ENCODE assay signal across 14 cellular contexts in genomic region chr10:107165007-107165406, GRCh38. TPM values are rescaled to one million over a fixed set of nuclear protein-coding genes. Genes with fewer than 3 reads are reported as not detected.
DNase-seq lines count a peak whose midpoint lies in the region; ATAC-seq and TF ChIP-seq lines count a peak whose summit lies in the region.
"Had no signal": no experiment of that assay in that cellular context is flagged by ENCODE, and none has a peak within 500 bp of the region (broad histone marks: within the 10 kb centered on the region; RNA-seq: fewer than 3 reads in every experiment).

No MANE protein-coding gene starts in this region.

- H3K4me3 Mint-ChIP-seq in brain (peak overlapping the region; percentile 89 to 94 (median 94)), T-cell (no peak overlapping the region)
- H3K4me3 Mint-ChIP-seq: activated T-helper 1 cell treated with anti-CD3 and anti-CD28 coated beads, Interleukin-12 subunit alpha, Interleukin-12 subunit beta, Interleukin-2, Interleukin-4 antibody, amounts not matched to agents 30 ng/mL and 10 ng/mL and 1 ng/mL, durations not matched to agents 14 hours and 24 hours and 36 hours; central memory CD8-positive, alpha-beta T cell; stimulated activated naive CD8-positive, alpha-beta T cell treated with anti-CD3 and anti-CD28 coated beads, Interleukin-15, amount 100 ng/mL, for 72 hours had no signal

- POLR2A ChIA-PET in HEK293T (lab: Yijun Ruan, JAX) (no interaction called here), T-cell (lab: Charles Lee) (no interaction called here)

- H3K4me1 ChIP-seq in skeletal muscle satellite cell (ENCODE audit: control insufficient read depth, insufficient read depth, low read length): no peaks in the 10 kb centered on the region

- peaks cover 15% of the 10 kb centered on the region for H3K27me3 ChIP-seq in skeletal muscle satellite cell (ENCODE audit: control insufficient read depth, insufficient read depth, low read length)

- no peak overlapping the region for H3K9ac ChIP-seq in skeletal muscle satellite cell (ENCODE audit: low read depth, low read length)

- no peaks in the 10 kb centered on the region for H3K36me3 ChIP-seq in skeletal muscle satellite cell (ENCODE audit: insufficient read depth, low read length)

- H3K4me3 ChIP-seq in skeletal muscle satellite cell (ENCODE audit: low read length): peak overlapping the region; percentile 19

- peak; percentile 22 for DNase-seq in HEK293T (ENCODE audit: extremely low spot score)
- peak; percentile 3 for DNase-seq in kidney tubule cell (ENCODE audit: low spot score)
- DNase-seq in activated CD8-positive, alpha-beta memory T cell treated with anti-CD3 and anti-CD28 coated beads for 24 hours: no peak
- no peak for DNase-seq in NCI-H146 treated with DMSO at 0.1 percent for 48 hours (lab: John Stamatoyannopoulos, UW; ENCODE audit: unreplicated experiment)
- DNase-seq in T-cell: no peak
- DNase-seq: activated CD4-positive, CD25-positive, alpha-beta regulatory T cell treated with anti-CD3 and anti-CD28 coated beads, Interleukin-2, amount 50 U/mL, for 72 hours; NCI-H345; stimulated activated CD4-positive, alpha-beta T cell treated with anti-CD3 and anti-CD28 coated beads, Interleukin-4, amount 100 ng/mL, for 1 hour; stimulated activated naive CD8-positive, alpha-beta T cell treated with anti-CD3 and anti-CD28 coated beads, Interleukin-15, amount 100 ng/mL, for 72 hours had no signal

- no peaks in the 10 kb centered on the region for H3K9me3 Mint-ChIP-seq in brain
- H3K9me3 Mint-ChIP-seq in T-cell: peaks cover 0 to 6% (median 5%) of the 10 kb centered on the region in 3 donors
- H3K9me3 Mint-ChIP-seq: activated T-helper 1 cell treated with anti-CD3 and anti-CD28 coated beads, Interleukin-12 subunit alpha, Interleukin-12 subunit beta, Interleukin-2, Interleukin-4 antibody, amounts not matched to agents 30 ng/mL and 10 ng/mL and 1 ng/mL, durations not matched to agents 14 hours and 24 hours and 36 hours had no signal

- H3K4me1 Mint-ChIP-seq in brain: peaks cover 57% of the 10 kb centered on the region
- no peaks in the 10 kb centered on the region for H3K4me1 Mint-ChIP-seq in T-cell
- H3K4me1 Mint-ChIP-seq: central memory CD8-positive, alpha-beta T cell had no signal

- TF ChIP-seq CTCF in brain (conservative IDR thresholded peaks at IDR 0.05): no peak

- CTCF ChIA-PET in HEK293T (lab: Yijun Ruan, JAX): interaction anchor here (0.6 kb wide), 1 partner anchor 165 kb away, joined by 5 read pairs; no protein-coding TSS in a partner anchor
- CTCF ChIA-PET in T-cell (lab: Charles Lee): no interaction called here

- H3K4me2 ChIP-seq in skeletal muscle satellite cell (ENCODE audit: low read length): peak overlapping the region; percentile 62

- H3K9me3 ChIP-seq in skeletal muscle satellite cell (replicated peaks; ENCODE audit: low read length): no peaks in the 10 kb centered on the region

- H3K27ac Mint-ChIP-seq in brain (peak overlapping the region; percentile 74 to 97 (median 89)), T-cell (no peak overlapping the region)
- H3K27ac Mint-ChIP-seq: activated T-helper 1 cell treated with anti-CD3 and anti-CD28 coated beads, Interleukin-12 subunit alpha, Interleukin-12 subunit beta, Interleukin-2, Interleukin-4 antibody, amounts not matched to agents 30 ng/mL and 10 ng/mL and 1 ng/mL, durations not matched to agents 14 hours and 24 hours and 36 hours; stimulated activated naive CD8-positive, alpha-beta T cell treated with anti-CD3 and anti-CD28 coated beads, Interleukin-15, amount 100 ng/mL, for 72 hours had no signal

- H3K36me3 Mint-ChIP-seq in brain (no peaks in the 10 kb centered on the region), T-cell (no peaks in the 10 kb centered on the region)

- ATAC-seq in HG03139 (IDR thresholded peaks at IDR 0.05; ENCODE audit: unreplicated experiment) (no peak), T-cell (replicated peaks in 1 of 4) (no peak)
- ATAC-seq: stimulated activated naive CD8-positive, alpha-beta T cell treated with anti-CD3 and anti-CD28 coated beads, Interleukin-15, amount 100 ng/mL, for 72 hours had no signal

- peaks cover 28% of the 10 kb centered on the region for H3K27me3 Mint-ChIP-seq in brain
- H3K27me3 Mint-ChIP-seq in T-cell: peaks cover 9 to 24% of the 10 kb centered on the region in 2 donors

TF ChIP-seq in HEK293T, 16 proteins besides CTCF, POLR2A, EP300 and RAD21:
- no peak for TF ChIP-seq CTBP1 (IDR thresholded peaks at IDR 0.05; ENCODE audit: borderline replicate concordance)
- TF ChIP-seq ARNT (IDR thresholded peaks at IDR 0.05): no peak
- TF ChIP-seq LEF1 (IDR thresholded peaks at IDR 0.05; ENCODE audit: borderline replicate concordance): no peak
- TF ChIP-seq BHLHE40 (IDR thresholded peaks at IDR 0.05; ENCODE audit: borderline replicate concordance): no peak
- TF ChIP-seq SUZ12 (IDR thresholded peaks at IDR 0.05): no peak
- TF ChIP-seq FOXA1 (IDR thresholded peaks at IDR 0.05): no peak
- TF ChIP-seq FOXK2 (IDR thresholded peaks at IDR 0.05): no peak
- TF ChIP-seq ELF4 (IDR thresholded peaks at IDR 0.05): no peak
- no peak for TF ChIP-seq NFRKB (IDR thresholded peaks at IDR 0.05)
- TF ChIP-seq ZNF384 (IDR thresholded peaks at IDR 0.05): no peak
- TF ChIP-seq HDGF (IDR thresholded peaks at IDR 0.05; ENCODE audit: borderline replicate concordance): no peak
- no peak for TF ChIP-seq L3MBTL2 (conservative IDR thresholded peaks at IDR 0.05)

RNA-seq across cellular contexts. Expression of gene SORCS1, which starts 0.5 kb away (rescaled TPM):
- 0.71 TPM for polyA plus RNA-seq in brain (ENCODE audit: insufficient read depth, low read depth, low replicate concordance)
- total RNA-seq in skeletal muscle satellite cell (2012; rRNA removed): not detected in 2 replicates
- not detected for total RNA-seq in T-cell
- total RNA-seq: activated T-helper 1 cell treated with anti-CD3 and anti-CD28 coated beads, Interleukin-12 subunit alpha, Interleukin-12 subunit beta, Interleukin-2, Interleukin-4 antibody, amounts not matched to agents 30 ng/mL and 10 ng/mL and 1 ng/mL, durations not matched to agents 14 hours and 24 hours and 36 hours had no signal

Comparison
In these comparisons a context has a peak if more than half of its experiments do, and no peak if none do; other contexts are left out.
1. DNase-seq: peak in HEK293T (single experiment) and kidney tubule cell (single experiment); none in activated CD8-positive, alpha-beta memory T cell treated with anti-CD3 and anti-CD28 coated beads for 24 hours (single experiment), NCI-H146 treated with DMSO at 0.1 percent for 48 hours (single experiment) and T-cell (0 of 34).
2. H3K27ac Mint-ChIP-seq: peak in brain (5 of 5); none in T-cell (0 of 2).
3. H3K4me3 Mint-ChIP-seq: peak in brain (5 of 5); none in T-cell (0 of 3).